Comparison of ENCODE assay signal across 22 cellular contexts in the genomic region with DNA sequence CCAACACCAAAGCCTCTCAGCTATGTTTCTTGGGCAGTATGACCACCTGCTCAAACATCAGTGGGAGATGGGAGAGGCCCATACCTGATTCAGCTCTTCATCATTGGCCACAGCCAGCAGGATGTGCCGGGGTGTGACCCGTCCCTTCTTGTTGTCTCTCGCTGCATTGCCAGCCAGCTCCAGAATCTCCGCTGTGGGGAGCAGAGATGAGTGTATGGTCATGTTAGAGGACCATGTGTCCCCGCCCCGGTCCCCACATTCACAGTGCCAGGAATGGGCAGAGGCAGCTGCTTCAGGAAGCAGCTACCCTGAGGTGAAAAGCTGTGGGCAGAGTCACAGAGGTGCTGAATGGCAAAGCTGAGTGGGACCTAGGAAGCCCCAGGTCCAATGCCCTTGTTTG.
"Had no signal": no experiment of that assay in that cellular context is flagged by ENCODE, and none has a peak within 500 bp of the region (broad histone marks: within the 10 kb centered on the region; RNA-seq: fewer than 3 reads in every experiment).

No MANE protein-coding gene starts in this region.

- H3K4me3 ChIP-seq: body of pancreas, lower lobe of right lung, mucosa of descending colon, right lobe of liver, skin epidermis, testis, upper lobe of left lung had no signal

- H3K27ac ChIP-seq: body of pancreas, foreskin keratinocyte, lower lobe of right lung, right lobe of liver, skin epidermis, testis, upper lobe of left lung, WERI-Rb-1 had no signal

- H3K4me1 ChIP-seq: body of pancreas, foreskin keratinocyte, right lobe of liver, testis had no signal

- H3K4me3 Mint-ChIP-seq: nephron progenitor cell; stimulated activated memory B cell treated with anti-CD40 and anti-IgM and Interleukin-4, amounts not matched to agents 10 μg/mL and 1 μg/mL and 100 μg/mL, for 72 hours had no signal

- ATAC-seq: body of pancreas; foreskin keratinocyte; lower lobe of right lung; mucosa of descending colon; right lobe of liver; stimulated activated memory B cell treated with anti-CD40 and anti-IgM and Interleukin-4, amounts not matched to agents 10 μg/mL and 1 μg/mL and 100 μg/mL, for 72 hours had no signal

- H3K27ac Mint-ChIP-seq: nephron progenitor cell; stimulated activated memory B cell treated with anti-CD40 and anti-IgM and Interleukin-4, amounts not matched to agents 10 μg/mL and 1 μg/mL and 100 μg/mL, for 72 hours had no signal

- H3K27me3 ChIP-seq: body of pancreas, foreskin keratinocyte, right lobe of liver, testis, upper lobe of left lung had no signal

- H3K27me3 Mint-ChIP-seq: stimulated activated memory B cell treated with anti-CD40 and anti-IgM and Interleukin-4, amounts not matched to agents 10 μg/mL and 1 μg/mL and 100 μg/mL, for 72 hours had no signal

- H3K4me1 Mint-ChIP-seq: nephron progenitor cell; stimulated activated memory B cell treated with anti-CD40 and anti-IgM and Interleukin-4, amounts not matched to agents 10 μg/mL and 1 μg/mL and 100 μg/mL, for 72 hours had no signal

- H3K9me3 ChIP-seq: body of pancreas, lower lobe of right lung, mucosa of descending colon, right lobe of liver, testis, upper lobe of left lung had no signal

- H3K9me3 Mint-ChIP-seq: nephron progenitor cell; stimulated activated memory B cell treated with anti-CD40 and anti-IgM and Interleukin-4, amounts not matched to agents 10 μg/mL and 1 μg/mL and 100 μg/mL, for 72 hours had no signal

- DNase-seq: activated CD4-positive, CD25-positive, alpha-beta regulatory T cell treated with anti-CD3 and anti-CD28 coated beads, Interleukin-2, amount 50 U/mL, for 72 hours; anterior cingulate cortex; body of pancreas; dermis blood vessel endothelial cell; effector CD8-positive, alpha-beta T cell; erythroblast; foreskin keratinocyte; kidney; lower lobe of right lung; mesendoderm; mucosa of descending colon; nephron progenitor cell; nucleus accumbens; posterior cingulate gyrus; right lobe of liver; stimulated activated CD4-positive, alpha-beta T cell treated with anti-CD3 and anti-CD28 coated beads, Interleukin-2, amount 100 ng/mL, for 24 hours; SW 1271; testis; upper lobe of left lung; WERI-Rb-1 had no signal
